1 cellular context compared by ENCODE assay signal in genomic region chr7:102464577-102465280, GRCh38.
A peak's percentile ranks its signal among the peaks of the same experiment; 100 is the strongest.
TF ChIP-seq lines count a peak whose summit lies in the region.

Gene ALKBH4, minus strand, starts transcription at chr7:102464863. Its CDS starts 27 bp downstream, at chr7:102464836.
Gene LRWD1, plus strand, starts transcription at chr7:102464984. Its CDS starts 97 bp downstream, at chr7:102465081.

TF ChIP-seq in HEK293, 187 proteins besides CTCF, POLR2A, EP300 and RAD21 (continued from another document and continues in another):
- no peak; the same call in none of the 2 replicates for TF ChIP-seq REST (tag by site-specific recombination; IDR thresholded peaks at IDR 0.05)
- peak; percentile 75 for TF ChIP-seq ZSCAN16 (tag by site-specific recombination; IDR thresholded peaks at IDR 0.05)
- TF ChIP-seq ZNF792 (tag by site-specific recombination; IDR thresholded peaks at IDR 0.05): no peak
- TF ChIP-seq ZSCAN5A (tag by site-specific recombination; IDR thresholded peaks at IDR 0.05): no peak
- no peak for TF ChIP-seq ZNF529 (tag by site-specific recombination; IDR thresholded peaks at IDR 0.05; ENCODE audit: insufficient replicate concordance)
- TF ChIP-seq TCF7L2 (IDR thresholded peaks at IDR 0.05; ENCODE audit: borderline replicate concordance, low read depth, low read length): no peak
- peak; percentile 67 for TF ChIP-seq PRDM10 (tag by site-specific recombination; IDR thresholded peaks at IDR 0.05)
- no peak for TF ChIP-seq GFI1B (tag by site-specific recombination; IDR thresholded peaks at IDR 0.05)
- no peak for TF ChIP-seq INSM2 (tag by site-specific recombination; IDR thresholded peaks at IDR 0.05)
- TF ChIP-seq ZNF707 (tag by site-specific recombination; IDR thresholded peaks at IDR 0.05): no peak
- TF ChIP-seq ZFP3 (tag by site-specific recombination; IDR thresholded peaks at IDR 0.05; ENCODE audit: low read depth): no peak
- TF ChIP-seq ZBTB7A (tag by site-specific recombination; IDR thresholded peaks at IDR 0.05; ENCODE audit: low read depth): peak; percentile 84; the same call in 1 of the 2 replicates
- peak; percentile 99 for TF ChIP-seq ZNF777 (tag by site-specific recombination; IDR thresholded peaks at IDR 0.05; ENCODE audit: borderline replicate concordance)
- no peak for TF ChIP-seq ZNF248 (tag by site-specific recombination; IDR thresholded peaks at IDR 0.05)
- TF ChIP-seq ZNF202 (tag by site-specific recombination; IDR thresholded peaks at IDR 0.05; ENCODE audit: borderline replicate concordance): no peak
- peak; percentile 97 for TF ChIP-seq ZBTB8A (tag by site-specific recombination; IDR thresholded peaks at IDR 0.05)
- no peak for TF ChIP-seq ZNF530 (tag by site-specific recombination; IDR thresholded peaks at IDR 0.05; ENCODE audit: low read depth)
- TF ChIP-seq HOXA7 (CRISPR knock-in tag; IDR thresholded peaks at IDR 0.05; ENCODE audit: borderline replicate concordance): no peak
- TF ChIP-seq KLF10 (tag by site-specific recombination; IDR thresholded peaks at IDR 0.05): peak; percentile 79; the same call in 1 of the 2 replicates
- TF ChIP-seq KLF8 (tag by site-specific recombination; IDR thresholded peaks at IDR 0.05): 0 out of 2 replicates have a peak, but pooled peaks have one; percentile 43
- TF ChIP-seq ZXDB (tag by site-specific recombination; IDR thresholded peaks at IDR 0.05): peak; percentile 73
- no peak for TF ChIP-seq ZNF626 (tag by site-specific recombination; IDR thresholded peaks at IDR 0.05)
- no peak for TF ChIP-seq ZNF394 (tag by site-specific recombination; IDR thresholded peaks at IDR 0.05; ENCODE audit: borderline replicate concordance)
- TF ChIP-seq ZNF518A (tag by site-specific recombination; conservative IDR thresholded peaks at IDR 0.05; ENCODE audit: low read depth): no peak
- TF ChIP-seq ZNF10 (tag by site-specific recombination; IDR thresholded peaks at IDR 0.05): 0 out of 2 replicates have a peak, but pooled peaks have one; percentile 9
- TF ChIP-seq ZNF221 (tag by site-specific recombination; IDR thresholded peaks at IDR 0.05; ENCODE audit: borderline replicate concordance): no peak
- no peak for TF ChIP-seq ZNF324 (tag by site-specific recombination; IDR thresholded peaks at IDR 0.05)
- no peak for TF ChIP-seq BCL11B (tag by site-specific recombination; IDR thresholded peaks at IDR 0.05; ENCODE audit: low read depth)
- TF ChIP-seq ZNF785 (tag by site-specific recombination; IDR thresholded peaks at IDR 0.05): peak; percentile 87
- no peak for TF ChIP-seq BCL11A (tag by site-specific recombination; IDR thresholded peaks at IDR 0.05; ENCODE audit: low read depth)
- peak; percentile 74 for TF ChIP-seq HIC1 (tag by site-specific recombination; IDR thresholded peaks at IDR 0.05)
- no peak for TF ChIP-seq ZNF677 (tag by site-specific recombination; IDR thresholded peaks at IDR 0.05)
- no peak for TF ChIP-seq OSR2 (tag by site-specific recombination; IDR thresholded peaks at IDR 0.05)
- TF ChIP-seq ZNF558 (tag by site-specific recombination; IDR thresholded peaks at IDR 0.05): no peak
- TF ChIP-seq ZBTB44 (tag by site-specific recombination; IDR thresholded peaks at IDR 0.05): peak; percentile 60
- no peak for TF ChIP-seq ZEB2 (tag by site-specific recombination; IDR thresholded peaks at IDR 0.05)
- no peak for TF ChIP-seq ZNF366 (tag by site-specific recombination; conservative IDR thresholded peaks at IDR 0.05)
- TF ChIP-seq WT1 (tag by site-specific recombination; IDR thresholded peaks at IDR 0.05): no peak
- TF ChIP-seq ATF2 (tag by site-specific recombination; IDR thresholded peaks at IDR 0.05; ENCODE audit: low read depth): no peak
- TF ChIP-seq ZNF596 (tag by site-specific recombination; IDR thresholded peaks at IDR 0.05): no peak
- peak; percentile 52 for TF ChIP-seq ZFP69B (tag by site-specific recombination; IDR thresholded peaks at IDR 0.05)
